ENCODE assay signal across 2 cellular contexts in genomic region chr21:42195378-42196031, GRCh38.
TF ChIP-seq lines count a peak whose summit lies in the region.

No MANE protein-coding gene starts in this region.

TF ChIP-seq in HCT116, 20 proteins besides CTCF, POLR2A, EP300 and RAD21:
- TF ChIP-seq, protein P1, sequence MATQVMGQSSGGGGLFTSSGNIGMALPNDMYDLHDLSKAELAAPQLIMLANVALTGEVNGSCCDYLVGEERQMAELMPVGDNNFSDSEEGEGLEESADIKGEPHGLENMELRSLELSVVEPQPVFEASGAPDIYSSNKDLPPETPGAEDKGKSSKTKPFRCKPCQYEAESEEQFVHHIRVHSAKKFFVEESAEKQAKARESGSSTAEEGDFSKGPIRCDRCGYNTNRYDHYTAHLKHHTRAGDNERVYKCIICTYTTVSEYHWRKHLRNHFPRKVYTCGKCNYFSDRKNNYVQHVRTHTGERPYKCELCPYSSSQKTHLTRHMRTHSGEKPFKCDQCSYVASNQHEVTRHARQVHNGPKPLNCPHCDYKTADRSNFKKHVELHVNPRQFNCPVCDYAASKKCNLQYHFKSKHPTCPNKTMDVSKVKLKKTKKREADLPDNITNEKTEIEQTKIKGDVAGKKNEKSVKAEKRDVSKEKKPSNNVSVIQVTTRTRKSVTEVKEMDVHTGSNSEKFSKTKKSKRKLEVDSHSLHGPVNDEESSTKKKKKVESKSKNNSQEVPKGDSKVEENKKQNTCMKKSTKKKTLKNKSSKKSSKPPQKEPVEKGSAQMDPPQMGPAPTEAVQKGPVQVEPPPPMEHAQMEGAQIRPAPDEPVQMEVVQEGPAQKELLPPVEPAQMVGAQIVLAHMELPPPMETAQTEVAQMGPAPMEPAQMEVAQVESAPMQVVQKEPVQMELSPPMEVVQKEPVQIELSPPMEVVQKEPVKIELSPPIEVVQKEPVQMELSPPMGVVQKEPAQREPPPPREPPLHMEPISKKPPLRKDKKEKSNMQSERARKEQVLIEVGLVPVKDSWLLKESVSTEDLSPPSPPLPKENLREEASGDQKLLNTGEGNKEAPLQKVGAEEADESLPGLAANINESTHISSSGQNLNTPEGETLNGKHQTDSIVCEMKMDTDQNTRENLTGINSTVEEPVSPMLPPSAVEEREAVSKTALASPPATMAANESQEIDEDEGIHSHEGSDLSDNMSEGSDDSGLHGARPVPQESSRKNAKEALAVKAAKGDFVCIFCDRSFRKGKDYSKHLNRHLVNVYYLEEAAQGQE (IDR thresholded peaks at IDR 0.05; ENCODE audit: low read depth), result no peak
- peak; percentile 48 for TF ChIP-seq CEBPB (IDR thresholded peaks at IDR 0.05; ENCODE audit: low read depth)

TF ChIP-seq in SK-N-SH, 30 proteins besides CTCF, POLR2A, EP300 and RAD21 (continued from another document):
- TF ChIP-seq, protein P2, sequence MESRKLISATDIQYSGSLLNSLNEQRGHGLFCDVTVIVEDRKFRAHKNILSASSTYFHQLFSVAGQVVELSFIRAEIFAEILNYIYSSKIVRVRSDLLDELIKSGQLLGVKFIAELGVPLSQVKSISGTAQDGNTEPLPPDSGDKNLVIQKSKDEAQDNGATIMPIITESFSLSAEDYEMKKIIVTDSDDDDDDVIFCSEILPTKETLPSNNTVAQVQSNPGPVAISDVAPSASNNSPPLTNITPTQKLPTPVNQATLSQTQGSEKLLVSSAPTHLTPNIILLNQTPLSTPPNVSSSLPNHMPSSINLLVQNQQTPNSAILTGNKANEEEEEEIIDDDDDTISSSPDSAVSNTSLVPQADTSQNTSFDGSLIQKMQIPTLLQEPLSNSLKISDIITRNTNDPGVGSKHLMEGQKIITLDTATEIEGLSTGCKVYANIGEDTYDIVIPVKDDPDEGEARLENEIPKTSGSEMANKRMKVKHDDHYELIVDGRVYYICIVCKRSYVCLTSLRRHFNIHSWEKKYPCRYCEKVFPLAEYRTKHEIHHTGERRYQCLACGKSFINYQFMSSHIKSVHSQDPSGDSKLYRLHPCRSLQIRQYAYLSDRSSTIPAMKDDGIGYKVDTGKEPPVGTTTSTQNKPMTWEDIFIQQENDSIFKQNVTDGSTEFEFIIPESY (IDR thresholded peaks at IDR 0.05; ENCODE audit: borderline replicate concordance, low read depth), result no peak
- no peak for TF ChIP-seq JUND (IDR thresholded peaks at IDR 0.05)
- TF ChIP-seq RCOR1 (IDR thresholded peaks at IDR 0.05; ENCODE audit: low read length), result no peak
- no peak for TF ChIP-seq IRF3 (IDR thresholded peaks at IDR 0.05; ENCODE audit: low read depth, low read length)
